ENCODE assay signal across 14 cellular contexts in the genomic region with DNA sequence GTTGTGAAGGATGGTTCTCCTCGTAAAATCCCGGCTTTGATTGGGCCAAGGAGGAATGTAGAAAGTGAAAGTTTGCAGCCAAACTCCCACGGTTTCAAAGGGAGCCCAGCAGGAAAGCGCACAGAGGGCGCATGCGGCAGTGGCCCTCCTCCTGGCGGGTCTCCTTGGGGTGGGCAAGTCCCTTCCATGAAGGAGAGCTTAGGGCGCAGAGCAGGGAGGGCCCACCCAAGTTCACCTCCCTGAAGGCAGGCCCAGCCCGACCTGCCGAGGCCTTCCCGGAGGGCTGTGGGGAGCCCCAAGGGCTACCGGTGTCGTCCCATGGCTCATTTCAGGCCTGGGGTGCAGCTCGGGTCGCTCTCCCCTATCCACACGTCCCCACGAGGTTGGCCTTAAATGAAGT. TPM values are rescaled to one million over a fixed set of nuclear protein-coding genes. Genes with fewer than 3 reads are reported as not detected.
DNase-seq lines count a peak whose midpoint lies in the region; ATAC-seq and TF ChIP-seq lines count a peak whose summit lies in the region.
"Had no signal": no experiment of that assay in that cellular context is flagged by ENCODE, and none has a peak within 500 bp of the region (broad histone marks: within the 10 kb centered on the region; RNA-seq: fewer than 3 reads in every experiment).

No MANE protein-coding gene starts in this region.

- no peak for TF ChIP-seq CTCF in breast epithelium (IDR thresholded peaks at IDR 0.05)
- no peak for TF ChIP-seq CTCF in MCF 10A (IDR thresholded peaks at IDR 0.05; ENCODE audit: unreplicated experiment)
- TF ChIP-seq CTCF in gastroesophageal sphincter (IDR thresholded peaks at IDR 0.05): no peak
- TF ChIP-seq CTCF in neural cell (IDR thresholded peaks at IDR 0.05; ENCODE audit: poor library complexity, severe bottlenecking): no peak
- TF ChIP-seq CTCF in body of pancreas (IDR thresholded peaks at IDR 0.05): no peak

- TF ChIP-seq RAD21 in neural cell (conservative IDR thresholded peaks at IDR 0.05): no peak

- WGBS in gastroesophageal sphincter (ENCODE audit: low coverage in 1 of 2), 2 donors: no CpG with 5 or more reads among the region's 17 CpGs
- 30 to 43% methylated on average over 17 of the region's 17 CpGs for WGBS in aorta, 2 donors
- 30 to 40% methylated on average over 2 to 10 of the region's 17 CpGs for WGBS in body of pancreas, 2 donors

- no peak overlapping the region for H3K4me3 Mint-ChIP-seq in MCF 10A (ENCODE audit: unreplicated experiment)
- H3K4me3 Mint-ChIP-seq: activated naive CD8-positive, alpha-beta T cell treated with anti-CD3 and anti-CD28 coated beads, Interleukin-2, amount 10 ng/mL, durations not matched to agents 7 days and 5 days had no signal

- peaks cover 5 to 88% of the 10 kb centered on the region in 2 donors for H3K27me3 ChIP-seq in breast epithelium
- no peaks in the 10 kb centered on the region for H3K27me3 ChIP-seq in gastroesophageal sphincter
- no peaks in the 10 kb centered on the region for H3K27me3 ChIP-seq in neural cell (ENCODE audit: insufficient read depth, low read depth, low read length)
- H3K27me3 ChIP-seq in aorta (ENCODE audit: control insufficient read depth in 1 of 2, insufficient read depth in 2 of 2, low read length in 1 of 2): no peaks in the 10 kb centered on the region
- H3K27me3 ChIP-seq in body of pancreas: no peaks in the 10 kb centered on the region

- H3K36me3 ChIP-seq in breast epithelium (no peaks in the 10 kb centered on the region), gastroesophageal sphincter (no peaks in the 10 kb centered on the region), neural cell (ENCODE audit: insufficient read depth, low read length) (no peaks in the 10 kb centered on the region), aorta (ENCODE audit: control insufficient read depth in 1 of 2, insufficient read depth in 2 of 2, low read length in 1 of 2) (no peaks in the 10 kb centered on the region), body of pancreas (replicated peaks in 1 of 2; ENCODE audit: insufficient read depth in 1 of 2, low read depth in 2 of 2) (no peaks in the 10 kb centered on the region)

- ATAC-seq in gastroesophageal sphincter: peak; percentile 7
- peak; percentile 20 for ATAC-seq in aorta (ENCODE audit: low FRiP score)
- no peak for ATAC-seq in GM18867 (IDR thresholded peaks at IDR 0.05; ENCODE audit: unreplicated experiment)
- ATAC-seq in body of pancreas: no peak

- POLR2A ChIA-PET in MCF 10A (lab: Yijun Ruan, JAX): no interaction called here

- BruUV-seq in MCF 10A (replicated peaks; lab: Mats Ljungman, UMichigan): no TSS peak

- H3K9me2 ChIP-seq in neural cell (ENCODE audit: insufficient read depth, low read length): no peaks in the 10 kb centered on the region

- peak overlapping the region; percentile 39 for H3K4me2 ChIP-seq in neural cell (ENCODE audit: low read length)

- H3K4me1 ChIP-seq in breast epithelium (no peaks in the 10 kb centered on the region), gastroesophageal sphincter (peaks cover 0 to 21% (median 0%) of the 10 kb centered on the region in 3 donors), aorta (ENCODE audit: control insufficient read depth in 1 of 2, insufficient read depth in 2 of 2, low read length in 2 of 2) (no peaks in the 10 kb centered on the region), body of pancreas (peaks cover 12% of the 10 kb centered on the region)

- peak overlapping the region in 2 of 3 donors; percentile 49 to 69 for H3K4me3 ChIP-seq in breast epithelium
- H3K4me3 ChIP-seq in gastroesophageal sphincter: peak overlapping the region; percentile 52 to 60
- peak overlapping the region; percentile 81 for H3K4me3 ChIP-seq in neural cell (ENCODE audit: low read length)
- no peak overlapping the region for H3K4me3 ChIP-seq in aorta (ENCODE audit: low read length in 2 of 2)
- no peak overlapping the region for H3K4me3 ChIP-seq in body of pancreas

- H3F3A ChIP-seq in neural cell (ENCODE audit: insufficient read depth, low read length, poor library complexity, severe bottlenecking): no peaks in the 10 kb centered on the region

- peaks cover 43% of the 10 kb centered on the region for H3K79me2 ChIP-seq in neural cell (replicated peaks; ENCODE audit: insufficient read depth, low read length)

- peak overlapping the region; percentile 91 for H3K9ac ChIP-seq in neural cell (ENCODE audit: low read length)

- no peaks in the 10 kb centered on the region for H4K20me1 ChIP-seq in neural cell (ENCODE audit: insufficient read depth)

- H3K27ac Mint-ChIP-seq in MCF 10A (ENCODE audit: low read depth, unreplicated experiment): no peak overlapping the region
- H3K27ac Mint-ChIP-seq: activated naive CD8-positive, alpha-beta T cell treated with anti-CD3 and anti-CD28 coated beads, Interleukin-2, amount 10 ng/mL, durations not matched to agents 7 days and 5 days had no signal

- H3K27ac ChIP-seq in breast epithelium (peak overlapping the region in 1 of 2 donors; percentile 75), gastroesophageal sphincter (peak overlapping the region in 3 of 4 donors; percentile 58 to 82 (median 79)), neural cell (ENCODE audit: low read length) (peak overlapping the region; percentile 88), aorta (ENCODE audit: low read depth in 1 of 2, low read length in 2 of 2) (no peak overlapping the region), body of pancreas (no peak overlapping the region)

- no peak overlapping the region for H2AFZ ChIP-seq in neural cell (ENCODE audit: low read depth, low read length)

- TF ChIP-seq EP300 in gastroesophageal sphincter (IDR thresholded peaks at IDR 0.05): no peak
- no peak for TF ChIP-seq EP300 in neural cell (conservative IDR thresholded peaks at IDR 0.05; ENCODE audit: poor library complexity, severe bottlenecking)

- DNase-seq in breast epithelium (ENCODE audit: low spot score in 2 of 2): no peak
- no peak for DNase-seq in MCF 10A (ENCODE audit: unreplicated experiment)
- peak in 1 of 2 donors; percentile 63 for DNase-seq in aorta
- DNase-seq in activated T-cell treated with anti-CD3 and anti-CD28 coated beads for 4 hours: no peak
- DNase-seq in body of pancreas: no peak
- DNase-seq: activated naive CD8-positive, alpha-beta T cell treated with anti-CD3 and anti-CD28 coated beads, Interleukin-2, amount 10 ng/mL, durations not matched to agents 7 days and 5 days; effector CD8-positive, alpha-beta T cell; NCI-H187; NCI-H748 treated with DMSO at 0.1 percent for 48 hours; SIG-M5 had no signal

- no peaks in the 10 kb centered on the region for H3K9me3 ChIP-seq in breast epithelium
- no peaks in the 10 kb centered on the region for H3K9me3 ChIP-seq in gastroesophageal sphincter
- H3K9me3 ChIP-seq in neural cell (ENCODE audit: low read length): no peaks in the 10 kb centered on the region
- no peaks in the 10 kb centered on the region for H3K9me3 ChIP-seq in aorta (ENCODE audit: control insufficient read depth, low read length)
- no peaks in the 10 kb centered on the region for H3K9me3 ChIP-seq in body of pancreas

- H3K4me1 Mint-ChIP-seq in MCF 10A (ENCODE audit: insufficient read depth, unreplicated experiment): no peaks in the 10 kb centered on the region

- H3K36me3 Mint-ChIP-seq in MCF 10A (ENCODE audit: insufficient read depth, unreplicated experiment): no peaks in the 10 kb centered on the region
- H3K36me3 Mint-ChIP-seq: activated naive CD8-positive, alpha-beta T cell treated with anti-CD3 and anti-CD28 coated beads, Interleukin-2, amount 10 ng/mL, durations not matched to agents 7 days and 5 days had no signal

- TF ChIP-seq POLR2A in breast epithelium (IDR thresholded peaks at IDR 0.05) (no peak), gastroesophageal sphincter (IDR thresholded peaks at IDR 0.05) (no peak), body of pancreas (IDR thresholded peaks at IDR 0.05) (no peak)

- CTCF ChIA-PET in MCF 10A (lab: Yijun Ruan, JAX): interaction anchor here (1.2 kb wide), 1 partner anchor 112 kb away, joined by 3 read pairs; no protein-coding TSS in a partner anchor

- no peaks in the 10 kb centered on the region for H3K9me3 Mint-ChIP-seq in MCF 10A (ENCODE audit: unreplicated experiment)
- H3K9me3 Mint-ChIP-seq: activated naive CD8-positive, alpha-beta T cell treated with anti-CD3 and anti-CD28 coated beads, Interleukin-2, amount 10 ng/mL, durations not matched to agents 7 days and 5 days had no signal

- intact Hi-C loops in breast epithelium (cut with DNase I; ENCODE audit: low total_unique reads): no loop called here
- intact Hi-C loops in MCF 10A (cut with micrococcal nuclease): no loop called here
- intact Hi-C loops in aorta (cut with DNase I): no loop called here
- intact Hi-C loops in body of pancreas (cut with DNase I): no loop called here

- H3K27me3 Mint-ChIP-seq in MCF 10A (ENCODE audit: insufficient read depth, unreplicated experiment): peaks cover 67% of the 10 kb centered on the region

RNA-seq across cellular contexts. Expression of a gene that starts 2.0 kb away (rescaled TPM):
- 1 to 10 TPM in 2 of 3 donors, under 1 TPM in 1; 0.80 to 5.6 (median 2.9) TPM for total RNA-seq in breast epithelium
- total RNA-seq in MCF 10A (2022): 0.29 TPM in 1 of 2 replicates, not detected in the other
- total RNA-seq in gastroesophageal sphincter: 10 to 100 TPM; 10.6 to 48.5 (median 26.4) TPM
- 343 and 389 TPM in 2 replicates for polyA plus RNA-seq in neural cell
- 338 and 398 TPM in 2 replicates for polyA minus RNA-seq in neural cell
- 10 to 100 TPM; 11.9 to 19.2 TPM for total RNA-seq in aorta
- polyA plus RNA-seq in aorta: 10 to 100 TPM in 1 of 2 donors, 1 to 10 TPM in 1; 4.4 to 27.3 TPM
- total RNA-seq in body of pancreas: 1 to 10 TPM; 1.6 to 2.6 TPM

RNA-seq across cellular contexts. Expression of a gene that starts 33.8 kb away (rescaled TPM):
- 100 to 1,000 TPM; 112 to 252 (median 182) TPM for total RNA-seq in breast epithelium
- 328 and 371 TPM in 2 replicates for total RNA-seq in MCF 10A (2022)
- 100 to 1,000 TPM in 2 of 4 donors, 10 to 100 TPM in 2; 75.8 to 126 (median 110) TPM for total RNA-seq in gastroesophageal sphincter
- 186 and 192 TPM in 2 replicates for polyA plus RNA-seq in neural cell
- 71.1 and 85.2 TPM in 2 replicates for polyA minus RNA-seq in neural cell
- total RNA-seq in aorta: 100 to 1,000 TPM; 182 TPM
- 100 to 1,000 TPM; 401 to 633 TPM for polyA plus RNA-seq in aorta
- 100 to 1,000 TPM; 115 to 238 TPM for total RNA-seq in body of pancreas

RNA-seq across cellular contexts. Expression of a gene that starts 34.1 kb away (rescaled TPM):
- total RNA-seq in breast epithelium (10 to 100 TPM; 75.4 to 91.5 (median 76.5) TPM), MCF 10A (2022) (56.5 and 65.4 TPM in 2 replicates), gastroesophageal sphincter (100 to 1,000 TPM in 1 of 4 donors, 10 to 100 TPM in 3; 55.5 to 104 (median 59.7) TPM), aorta (10 to 100 TPM; 46.8 to 48.4 TPM), body of pancreas (10 to 100 TPM; 25.2 to 27.7 TPM)
- polyA plus RNA-seq in neural cell (64.7 and 72.7 TPM in 2 replicates), aorta (10 to 100 TPM; 33.3 to 72.5 TPM)
- 45.1 and 49.7 TPM in 2 replicates for polyA minus RNA-seq in neural cell

RNA-seq across cellular contexts. Expression of a gene that starts 47.5 kb away (rescaled TPM):
- total RNA-seq in breast epithelium (1 to 10 TPM in 2 of 3 donors, under 1 TPM in 1; 0.33 to 1.5 (median 1.3) TPM), MCF 10A (2022) (not detected in 2 replicates), gastroesophageal sphincter (1 to 10 TPM in 3 of 4 donors, not detected in 1; 3.0 to 4.7 (median 4.4) TPM), aorta (1 to 10 TPM; 5.4 to 8.0 TPM), body of pancreas (not detected)
- polyA plus RNA-seq in neural cell (not detected in 2 replicates), aorta (10 to 100 TPM in 1 of 2 donors, 1 to 10 TPM in 1; 1.1 to 11.0 TPM)
- polyA minus RNA-seq in neural cell: not detected in 2 replicates
- total RNA-seq: activated naive CD8-positive, alpha-beta T cell treated with anti-CD3 and anti-CD28 coated beads, Interleukin-2, amount 10 ng/mL, durations not matched to agents 7 days and 5 days; glomerular endothelial cell had no signal

RNA-seq across cellular contexts. Expression of a gene that starts 57.7 kb away (rescaled TPM):
- total RNA-seq in breast epithelium (1 to 10 TPM in 1 of 3 donors, under 1 TPM in 2; 0.29 to 1.8 (median 0.66) TPM), MCF 10A (2022) (20.7 and 41.0 TPM in 2 replicates), gastroesophageal sphincter (10 to 100 TPM; 16.2 to 53.3 (median 26.7) TPM), aorta (10 to 100 TPM in 1 of 2 donors, 1 to 10 TPM in 1; 4.3 to 11.6 TPM), body of pancreas (1 to 10 TPM; 1.8 to 7.9 TPM)
- polyA plus RNA-seq in neural cell (88.0 and 119 TPM in 2 replicates), aorta (1 to 10 TPM in 1 of 2 donors, not detected in 1; 1.0 TPM)
- 186 and 191 TPM in 2 replicates for polyA minus RNA-seq in neural cell

Comparison
In these comparisons a context has a peak if more than half of its experiments do, and no peak if none do; other contexts are left out.
1. H3K27ac ChIP-seq: peak in gastroesophageal sphincter (3 of 4) and neural cell (single experiment); none in aorta (0 of 2) and body of pancreas (0 of 4).
2. H3K4me3 ChIP-seq: peak in breast epithelium (2 of 3), gastroesophageal sphincter (2 of 2) and neural cell (single experiment); none in aorta (0 of 2) and body of pancreas (0 of 2).
3. ATAC-seq: peak in gastroesophageal sphincter (single experiment) and aorta (single experiment); none in GM18867 (single experiment) and body of pancreas (single experiment).